Comparison of ENCODE assay signal across 8 cellular contexts in genomic region chrX:9829308-9830267, GRCh38. TPM values are rescaled to one million over a fixed set of nuclear protein-coding genes. Genes with fewer than 3 reads are reported as not detected.
DNase-seq lines count a peak whose midpoint lies in the region; ATAC-seq and TF ChIP-seq lines count a peak whose summit lies in the region.

No MANE protein-coding gene starts in this region.

- intact Hi-C loops in transverse colon (cut with DNase I; ENCODE audit: low total_unique reads): no loop called here

- ATAC-seq in GM18499 (IDR thresholded peaks at IDR 0.05; ENCODE audit: insufficient read depth, unreplicated experiment): peak; percentile 90
- ATAC-seq in GM21619 (IDR thresholded peaks at IDR 0.05; ENCODE audit: unreplicated experiment): peak; percentile 95

- peak; percentile 50 for DNase-seq in HS-5 (ENCODE audit: low read depth)
- DNase-seq in fibroblast of pulmonary artery (ENCODE audit: low read depth): peak; percentile 77
- DNase-seq in NCI-H1105 (lab: John Stamatoyannopoulos, UW): no peak
- no peak for DNase-seq in COLO829 (ENCODE audit: low spot score)
- no peak for DNase-seq in transverse colon
- DNase-seq in NCI-H2081 (lab: John Stamatoyannopoulos, UW): no peak

- H3K9me3 ChIP-seq in transverse colon: no peaks in the 10 kb centered on the region

- H3K4me3 ChIP-seq in fibroblast of pulmonary artery (replicated peaks; ENCODE audit: low read depth, low read length) (no peak overlapping the region), transverse colon (no peak overlapping the region)

- no peak overlapping the region for H3K27ac ChIP-seq in transverse colon

- TF ChIP-seq EP300 in transverse colon (IDR thresholded peaks at IDR 0.05; ENCODE audit: low read depth): no peak

- no peak for TF ChIP-seq POLR2A in transverse colon (IDR thresholded peaks at IDR 0.05)

- TF ChIP-seq CTCF in fibroblast of pulmonary artery (IDR thresholded peaks at IDR 0.05; ENCODE audit: low read length, missing control alignments) (no peak), transverse colon (IDR thresholded peaks at IDR 0.05) (no peak)

- in situ Hi-C loops in transverse colon (cut with MboI; ENCODE audit: low pct_ligation_motif_present in 1 of 4, low pct_unique_long_range_greater_than_20kb in 1 of 4, low sequenced_read_pairs in 3 of 4): no loop called here

- WGBS in transverse colon (ENCODE audit: low coverage in 1 of 2), 2 donors: 76 to 80% methylated on average over 1 to 14 of the region's 14 CpGs

- no peaks in the 10 kb centered on the region for H3K27me3 ChIP-seq in transverse colon

- H3K4me1 ChIP-seq in transverse colon: no peaks in the 10 kb centered on the region

- H3K36me3 ChIP-seq in transverse colon: no peaks in the 10 kb centered on the region

RNA-seq across cellular contexts. Expression of gene SHROOM2, which starts 43.4 kb away (rescaled TPM):
- total RNA-seq in transverse colon: 10 to 100 TPM in 3 of 4 donors, 1 to 10 TPM in 1; 8.9 to 20.6 (median 11.3) TPM

Comparison
In these comparisons a context has a peak if more than half of its experiments do, and no peak if none do; other contexts are left out.
1. DNase-seq: peak in HS-5 (single experiment) and fibroblast of pulmonary artery (single experiment); none in NCI-H1105 (single experiment), COLO829 (single experiment), transverse colon (single experiment) and NCI-H2081 (0 of 2).